9 cellular contexts compared by ENCODE assay signal in the genomic region with DNA sequence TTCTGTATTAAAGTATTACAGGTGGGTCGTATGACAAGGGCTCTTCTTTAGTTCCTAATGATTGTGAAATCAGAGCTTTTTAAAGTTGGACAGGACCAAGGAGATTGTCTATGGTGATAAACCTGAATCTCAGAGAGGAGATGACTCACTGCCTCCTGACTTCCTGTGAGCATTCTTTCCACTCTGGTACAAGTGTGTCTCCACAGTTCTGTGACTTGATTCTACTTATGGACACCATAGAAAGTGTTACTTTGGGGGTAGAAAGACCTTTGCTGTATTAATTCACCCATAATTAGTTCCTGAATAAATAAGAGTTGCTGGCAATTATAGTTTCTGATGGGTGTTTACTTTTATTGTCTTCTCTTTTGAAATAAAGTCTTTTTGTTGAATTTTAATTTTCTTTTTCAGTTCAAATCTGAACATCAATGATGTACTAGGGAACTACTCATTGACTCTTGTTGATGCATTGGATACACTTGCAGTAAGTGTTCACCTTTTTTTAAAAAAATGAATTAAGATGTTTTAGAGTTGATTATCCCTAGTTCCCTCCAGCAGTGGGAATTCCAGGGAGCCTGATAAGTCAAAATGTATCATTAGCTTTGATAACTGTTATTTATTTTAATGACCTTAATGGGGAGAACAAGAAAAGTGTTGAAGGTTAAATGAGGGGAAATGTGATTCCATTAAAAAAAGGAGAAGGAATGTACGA. TPM values are rescaled to one million over a fixed set of nuclear protein-coding genes. Genes with fewer than 3 reads are reported as not detected.
DNase-seq lines count a peak whose midpoint lies in the region; ATAC-seq and TF ChIP-seq lines count a peak whose summit lies in the region.
"Had no signal": no experiment of that assay in that cellular context is flagged by ENCODE, and none has a peak within 500 bp of the region (broad histone marks: within the 10 kb centered on the region; RNA-seq: fewer than 3 reads in every experiment).

No MANE protein-coding gene starts in this region.

- H3K4me1 ChIP-seq in spleen, result peaks cover 69 to 100% (median 98%) of the 10 kb centered on the region in 6 donors

- H3K36me3 ChIP-seq in spleen, result peaks cover 0 to 48% (median 5%) of the 10 kb centered on the region in 6 donors

- no peaks in the 10 kb centered on the region for H3K9me3 Mint-ChIP-seq in T-helper 2 cell treated with Interferon-gamma antibody and Interleukin-4, amounts not matched to agents 5 μg/mL and 100 μg/mL, for 36 hours

- H3K9me3 ChIP-seq in spleen, result no peaks in the 10 kb centered on the region

- intact Hi-C loops in spleen (cut with DNase I; ENCODE audit: low total_unique reads), result no loop called here

- H3K4me3 ChIP-seq in fibroblast of mammary gland (ENCODE audit: control insufficient read depth, low read depth, low read length), result no peak overlapping the region
- H3K4me3 ChIP-seq in spleen, result no peak overlapping the region

- H3K4me1 Mint-ChIP-seq in T-helper 2 cell treated with Interferon-gamma antibody and Interleukin-4, amounts not matched to agents 5 μg/mL and 100 μg/mL, for 36 hours (ENCODE audit: low read depth), result peaks cover 78% of the 10 kb centered on the region

- no peaks in the 10 kb centered on the region for H3K27me3 Mint-ChIP-seq in T-helper 2 cell treated with Interferon-gamma antibody and Interleukin-4, amounts not matched to agents 5 μg/mL and 100 μg/mL, for 36 hours (ENCODE audit: low read depth)

- H3K27me3 ChIP-seq in spleen (replicated peaks in 1 of 7), result no peaks in the 10 kb centered on the region

- peaks cover 76% of the 10 kb centered on the region for H3K36me3 Mint-ChIP-seq in T-helper 2 cell treated with Interferon-gamma antibody and Interleukin-4, amounts not matched to agents 5 μg/mL and 100 μg/mL, for 36 hours (ENCODE audit: low read depth)

- H3K4me3 Mint-ChIP-seq in T-helper 2 cell treated with Interferon-gamma antibody and Interleukin-4, amounts not matched to agents 5 μg/mL and 100 μg/mL, for 36 hours, result peak overlapping the region; percentile 71

- H3K27ac Mint-ChIP-seq in T-helper 2 cell treated with Interferon-gamma antibody and Interleukin-4, amounts not matched to agents 5 μg/mL and 100 μg/mL, for 36 hours, result peak overlapping the region; percentile 90

- ATAC-seq in GM19455 (IDR thresholded peaks at IDR 0.05; ENCODE audit: unreplicated experiment) (peak; percentile 38), HG03520 (IDR thresholded peaks at IDR 0.05; ENCODE audit: unreplicated experiment) (peak; percentile 29)

- TF ChIP-seq CTCF in fibroblast of mammary gland (conservative IDR thresholded peaks at IDR 0.05; ENCODE audit: control insufficient read depth, insufficient read depth, low read depth, low read length) (no peak), spleen (IDR thresholded peaks at IDR 0.05 in 8 of 11, conservative IDR thresholded peaks at IDR 0.05 in 3 of 11) (no peak)

- peak overlapping the region; percentile 38 to 100 (median 79) for H3K27ac ChIP-seq in spleen
- H3K27ac ChIP-seq: VCaP had no signal

- DNase-seq in DMS53 (lab: John Stamatoyannopoulos, UW), result peak; percentile 45
- peak; percentile 60 for DNase-seq in T-helper 2 cell treated with Interferon-gamma antibody and Interleukin-4, amounts not matched to agents 5 μg/mL and 100 μg/mL, for 36 hours (ENCODE audit: low spot score)
- DNase-seq in fibroblast of mammary gland (ENCODE audit: low read depth), result peak; percentile 80
- DNase-seq in spleen, result no peak
- no peak for DNase-seq in NCI-H2227 treated with DMSO at 0.1 percent for 48 hours (lab: John Stamatoyannopoulos, UW)
- no peak for DNase-seq in NCI-H1092 (lab: John Stamatoyannopoulos, UW)

- no peak for TF ChIP-seq POLR2A in spleen (IDR thresholded peaks at IDR 0.05)

- 19 to 38% (median 33%) methylated on average over 2 of the region's 2 CpGs for WGBS in spleen, 5 donors

RNA-seq across cellular contexts. Expression of a gene that starts 7.4 kb away (rescaled TPM):
- total RNA-seq in spleen, result 100 to 1,000 TPM in 1 of 7 donors, 10 to 100 TPM in 6; 69.0 to 174 (median 76.4) TPM
- polyA plus RNA-seq in spleen, result 10 to 100 TPM in 2 of 3 donors, 1 to 10 TPM in 1; 8.4 to 12.2 (median 11.7) TPM

Comparison
In these comparisons a context has a peak if more than half of its experiments do, and no peak if none do; other contexts are left out.
1. DNase-seq: peak in DMS53 (single experiment), T-helper 2 cell treated with Interferon-gamma antibody and Interleukin-4, amounts not matched to agents 5 μg/mL and 100 μg/mL, for 36 hours (single experiment) and fibroblast of mammary gland (single experiment); none in spleen (single experiment), NCI-H2227 treated with DMSO at 0.1 percent for 48 hours (single experiment) and NCI-H1092 (single experiment).